Comparison of ENCODE assay signal across 1 cellular context in genomic region chr5:53481887-53482716, GRCh38.
TF ChIP-seq lines count a peak whose summit lies in the region.

No MANE protein-coding gene starts in this region.

TF ChIP-seq in HepG2, 621 proteins besides CTCF, POLR2A, EP300 and RAD21 (continued from another document and continues in another):
- TF ChIP-seq, protein P1, sequence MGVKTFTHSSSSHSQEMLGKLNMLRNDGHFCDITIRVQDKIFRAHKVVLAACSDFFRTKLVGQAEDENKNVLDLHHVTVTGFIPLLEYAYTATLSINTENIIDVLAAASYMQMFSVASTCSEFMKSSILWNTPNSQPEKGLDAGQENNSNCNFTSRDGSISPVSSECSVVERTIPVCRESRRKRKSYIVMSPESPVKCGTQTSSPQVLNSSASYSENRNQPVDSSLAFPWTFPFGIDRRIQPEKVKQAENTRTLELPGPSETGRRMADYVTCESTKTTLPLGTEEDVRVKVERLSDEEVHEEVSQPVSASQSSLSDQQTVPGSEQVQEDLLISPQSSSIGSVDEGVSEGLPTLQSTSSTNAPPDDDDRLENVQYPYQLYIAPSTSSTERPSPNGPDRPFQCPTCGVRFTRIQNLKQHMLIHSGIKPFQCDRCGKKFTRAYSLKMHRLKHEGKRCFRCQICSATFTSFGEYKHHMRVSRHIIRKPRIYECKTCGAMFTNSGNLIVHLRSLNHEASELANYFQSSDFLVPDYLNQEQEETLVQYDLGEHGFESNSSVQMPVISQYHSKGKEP (CRISPR knock-in tag; IDR thresholded peaks at IDR 0.05) = no peak
- no peak for TF ChIP-seq ZNF343 (CRISPR knock-in tag; IDR thresholded peaks at IDR 0.05)
- no peak for TF ChIP-seq IRF2 (CRISPR knock-in tag; IDR thresholded peaks at IDR 0.05)
- TF ChIP-seq STAT5B (CRISPR knock-in tag; IDR thresholded peaks at IDR 0.05) = no peak
- no peak for TF ChIP-seq ZNF7 (CRISPR knock-in tag; IDR thresholded peaks at IDR 0.05)
- TF ChIP-seq SATB2 (CRISPR knock-in tag; IDR thresholded peaks at IDR 0.05) = no peak
- no peak for TF ChIP-seq NCOR1 (IDR thresholded peaks at IDR 0.05; ENCODE audit: borderline replicate concordance, low read length)
- TF ChIP-seq ZSCAN21 (CRISPR knock-in tag; IDR thresholded peaks at IDR 0.05; ENCODE audit: borderline replicate concordance) = no peak
- TF ChIP-seq ZNF670 (CRISPR knock-in tag; IDR thresholded peaks at IDR 0.05; ENCODE audit: borderline replicate concordance) = 0 out of 2 replicates have a peak, but pooled peaks have one; percentile 23
- TF ChIP-seq ZBTB8A (CRISPR knock-in tag; IDR thresholded peaks at IDR 0.05; ENCODE audit: borderline replicate concordance, low read depth) = 0 out of 2 replicates have a peak, but pooled peaks have one; percentile 24
- no peak for TF ChIP-seq ETV5 (CRISPR knock-in tag; IDR thresholded peaks at IDR 0.05; ENCODE audit: borderline replicate concordance)
- no peak for TF ChIP-seq ZNF382 (CRISPR knock-in tag; IDR thresholded peaks at IDR 0.05; ENCODE audit: borderline replicate concordance)
- no peak for TF ChIP-seq CC2D1A (CRISPR knock-in tag; IDR thresholded peaks at IDR 0.05)
- no peak for TF ChIP-seq TSC22D2 (CRISPR knock-in tag; IDR thresholded peaks at IDR 0.05; ENCODE audit: borderline replicate concordance)
- no peak for TF ChIP-seq KMT2B (CRISPR knock-in tag; IDR thresholded peaks at IDR 0.05)
- TF ChIP-seq NRL (CRISPR knock-in tag; IDR thresholded peaks at IDR 0.05; ENCODE audit: borderline replicate concordance) = 0 out of 2 replicates have a peak, but pooled peaks have one; percentile 38
- peak; percentile 56 for TF ChIP-seq CEBPG (CRISPR knock-in tag; IDR thresholded peaks at IDR 0.05)
- TF ChIP-seq, protein P2, sequence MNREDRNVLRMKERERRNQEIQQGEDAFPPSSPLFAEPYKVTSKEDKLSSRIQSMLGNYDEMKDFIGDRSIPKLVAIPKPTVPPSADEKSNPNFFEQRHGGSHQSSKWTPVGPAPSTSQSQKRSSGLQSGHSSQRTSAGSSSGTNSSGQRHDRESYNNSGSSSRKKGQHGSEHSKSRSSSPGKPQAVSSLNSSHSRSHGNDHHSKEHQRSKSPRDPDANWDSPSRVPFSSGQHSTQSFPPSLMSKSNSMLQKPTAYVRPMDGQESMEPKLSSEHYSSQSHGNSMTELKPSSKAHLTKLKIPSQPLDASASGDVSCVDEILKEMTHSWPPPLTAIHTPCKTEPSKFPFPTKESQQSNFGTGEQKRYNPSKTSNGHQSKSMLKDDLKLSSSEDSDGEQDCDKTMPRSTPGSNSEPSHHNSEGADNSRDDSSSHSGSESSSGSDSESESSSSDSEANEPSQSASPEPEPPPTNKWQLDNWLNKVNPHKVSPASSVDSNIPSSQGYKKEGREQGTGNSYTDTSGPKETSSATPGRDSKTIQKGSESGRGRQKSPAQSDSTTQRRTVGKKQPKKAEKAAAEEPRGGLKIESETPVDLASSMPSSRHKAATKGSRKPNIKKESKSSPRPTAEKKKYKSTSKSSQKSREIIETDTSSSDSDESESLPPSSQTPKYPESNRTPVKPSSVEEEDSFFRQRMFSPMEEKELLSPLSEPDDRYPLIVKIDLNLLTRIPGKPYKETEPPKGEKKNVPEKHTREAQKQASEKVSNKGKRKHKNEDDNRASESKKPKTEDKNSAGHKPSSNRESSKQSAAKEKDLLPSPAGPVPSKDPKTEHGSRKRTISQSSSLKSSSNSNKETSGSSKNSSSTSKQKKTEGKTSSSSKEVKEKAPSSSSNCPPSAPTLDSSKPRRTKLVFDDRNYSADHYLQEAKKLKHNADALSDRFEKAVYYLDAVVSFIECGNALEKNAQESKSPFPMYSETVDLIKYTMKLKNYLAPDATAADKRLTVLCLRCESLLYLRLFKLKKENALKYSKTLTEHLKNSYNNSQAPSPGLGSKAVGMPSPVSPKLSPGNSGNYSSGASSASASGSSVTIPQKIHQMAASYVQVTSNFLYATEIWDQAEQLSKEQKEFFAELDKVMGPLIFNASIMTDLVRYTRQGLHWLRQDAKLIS (CRISPR knock-in tag; IDR thresholded peaks at IDR 0.05) = peak; percentile 93
- TF ChIP-seq, protein P3, sequence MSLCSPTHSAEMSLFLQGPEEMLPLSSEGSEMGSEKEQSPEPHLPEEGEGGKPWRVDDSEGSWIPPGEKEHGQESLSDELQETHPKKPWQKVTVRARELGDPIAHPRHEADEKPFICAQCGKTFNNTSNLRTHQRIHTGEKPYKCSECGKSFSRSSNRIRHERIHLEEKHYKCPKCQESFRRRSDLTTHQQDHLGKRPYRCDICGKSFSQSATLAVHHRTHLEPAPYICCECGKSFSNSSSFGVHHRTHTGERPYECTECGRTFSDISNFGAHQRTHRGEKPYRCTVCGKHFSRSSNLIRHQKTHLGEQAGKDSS (CRISPR knock-in tag; IDR thresholded peaks at IDR 0.05; ENCODE audit: borderline replicate concordance, low read depth) = no peak
- TF ChIP-seq ATF6 (CRISPR knock-in tag; conservative IDR thresholded peaks at IDR 0.05) = no peak
- TF ChIP-seq SP1 (IDR thresholded peaks at IDR 0.05) = no peak
- no peak for TF ChIP-seq SP1 (CRISPR knock-in tag; IDR thresholded peaks at IDR 0.05)
- no peak for TF ChIP-seq ZBTB39 (CRISPR knock-in tag; IDR thresholded peaks at IDR 0.05)
- no peak for TF ChIP-seq KAT8 (CRISPR knock-in tag; IDR thresholded peaks at IDR 0.05)
- TF ChIP-seq ZBTB20 (CRISPR knock-in tag; IDR thresholded peaks at IDR 0.05; ENCODE audit: borderline replicate concordance, low read depth) = no peak
- no peak for TF ChIP-seq ZNF331 (CRISPR knock-in tag; IDR thresholded peaks at IDR 0.05)
- TF ChIP-seq SMAD3 (CRISPR knock-in tag; IDR thresholded peaks at IDR 0.05) = no peak; the same call in 1 of the 2 replicates
- TF ChIP-seq ZNF782 (CRISPR knock-in tag; IDR thresholded peaks at IDR 0.05; ENCODE audit: borderline replicate concordance) = no peak
- TF ChIP-seq HMGA1 (CRISPR knock-in tag; conservative IDR thresholded peaks at IDR 0.05) = no peak
- TF ChIP-seq, protein P4, sequence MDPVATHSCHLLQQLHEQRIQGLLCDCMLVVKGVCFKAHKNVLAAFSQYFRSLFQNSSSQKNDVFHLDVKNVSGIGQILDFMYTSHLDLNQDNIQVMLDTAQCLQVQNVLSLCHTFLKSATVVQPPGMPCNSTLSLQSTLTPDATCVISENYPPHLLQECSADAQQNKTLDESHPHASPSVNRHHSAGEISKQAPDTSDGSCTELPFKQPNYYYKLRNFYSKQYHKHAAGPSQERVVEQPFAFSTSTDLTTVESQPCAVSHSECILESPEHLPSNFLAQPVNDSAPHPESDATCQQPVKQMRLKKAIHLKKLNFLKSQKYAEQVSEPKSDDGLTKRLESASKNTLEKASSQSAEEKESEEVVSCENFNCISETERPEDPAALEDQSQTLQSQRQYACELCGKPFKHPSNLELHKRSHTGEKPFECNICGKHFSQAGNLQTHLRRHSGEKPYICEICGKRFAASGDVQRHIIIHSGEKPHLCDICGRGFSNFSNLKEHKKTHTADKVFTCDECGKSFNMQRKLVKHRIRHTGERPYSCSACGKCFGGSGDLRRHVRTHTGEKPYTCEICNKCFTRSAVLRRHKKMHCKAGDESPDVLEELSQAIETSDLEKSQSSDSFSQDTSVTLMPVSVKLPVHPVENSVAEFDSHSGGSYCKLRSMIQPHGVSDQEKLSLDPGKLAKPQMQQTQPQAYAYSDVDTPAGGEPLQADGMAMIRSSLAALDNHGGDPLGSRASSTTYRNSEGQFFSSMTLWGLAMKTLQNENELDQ (CRISPR knock-in tag; IDR thresholded peaks at IDR 0.05; ENCODE audit: borderline replicate concordance) = no peak
- TF ChIP-seq KDM3A (CRISPR knock-in tag; IDR thresholded peaks at IDR 0.05; ENCODE audit: low read depth) = no peak
- no peak for TF ChIP-seq REPIN1 (CRISPR knock-in tag; IDR thresholded peaks at IDR 0.05; ENCODE audit: borderline replicate concordance, low read depth)
- TF ChIP-seq ZC3H4 (CRISPR knock-in tag; IDR thresholded peaks at IDR 0.05; ENCODE audit: borderline replicate concordance) = peak; percentile 69; the same call in 1 of the 2 replicates
- no peak for TF ChIP-seq PPARG (CRISPR knock-in tag; conservative IDR thresholded peaks at IDR 0.05)
- TF ChIP-seq, protein P5, sequence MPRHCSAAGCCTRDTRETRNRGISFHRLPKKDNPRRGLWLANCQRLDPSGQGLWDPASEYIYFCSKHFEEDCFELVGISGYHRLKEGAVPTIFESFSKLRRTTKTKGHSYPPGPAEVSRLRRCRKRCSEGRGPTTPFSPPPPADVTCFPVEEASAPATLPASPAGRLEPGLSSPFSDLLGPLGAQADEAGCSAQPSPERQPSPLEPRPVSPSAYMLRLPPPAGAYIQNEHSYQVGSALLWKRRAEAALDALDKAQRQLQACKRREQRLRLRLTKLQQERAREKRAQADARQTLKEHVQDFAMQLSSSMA (CRISPR knock-in tag; IDR thresholded peaks at IDR 0.05) = no peak
- TF ChIP-seq ZBTB46 (CRISPR knock-in tag; IDR thresholded peaks at IDR 0.05; ENCODE audit: borderline replicate concordance) = no peak
- no peak for TF ChIP-seq KAT2B (IDR thresholded peaks at IDR 0.05; ENCODE audit: borderline replicate concordance, low read depth, low read length)
- no peak for TF ChIP-seq RFXANK (CRISPR knock-in tag; IDR thresholded peaks at IDR 0.05)
- no peak for TF ChIP-seq ZNF770 (CRISPR knock-in tag; IDR thresholded peaks at IDR 0.05)
- TF ChIP-seq ZNF784 (CRISPR knock-in tag; IDR thresholded peaks at IDR 0.05; ENCODE audit: borderline replicate concordance) = no peak
- TF ChIP-seq, protein P6, sequence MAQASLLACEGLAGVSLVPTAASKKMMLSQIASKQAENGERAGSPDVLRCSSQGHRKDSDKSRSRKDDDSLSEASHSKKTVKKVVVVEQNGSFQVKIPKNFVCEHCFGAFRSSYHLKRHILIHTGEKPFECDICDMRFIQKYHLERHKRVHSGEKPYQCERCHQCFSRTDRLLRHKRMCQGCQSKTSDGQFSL (CRISPR knock-in tag; IDR thresholded peaks at IDR 0.05) = no peak
- no peak for TF ChIP-seq MTA3 (CRISPR knock-in tag; IDR thresholded peaks at IDR 0.05)
- no peak for TF ChIP-seq SYNCRIP (IDR thresholded peaks at IDR 0.05; ENCODE audit: insufficient read depth, low read depth, low read length)
